Comparison of ENCODE assay signal across 11 cellular contexts in the genomic region with DNA sequence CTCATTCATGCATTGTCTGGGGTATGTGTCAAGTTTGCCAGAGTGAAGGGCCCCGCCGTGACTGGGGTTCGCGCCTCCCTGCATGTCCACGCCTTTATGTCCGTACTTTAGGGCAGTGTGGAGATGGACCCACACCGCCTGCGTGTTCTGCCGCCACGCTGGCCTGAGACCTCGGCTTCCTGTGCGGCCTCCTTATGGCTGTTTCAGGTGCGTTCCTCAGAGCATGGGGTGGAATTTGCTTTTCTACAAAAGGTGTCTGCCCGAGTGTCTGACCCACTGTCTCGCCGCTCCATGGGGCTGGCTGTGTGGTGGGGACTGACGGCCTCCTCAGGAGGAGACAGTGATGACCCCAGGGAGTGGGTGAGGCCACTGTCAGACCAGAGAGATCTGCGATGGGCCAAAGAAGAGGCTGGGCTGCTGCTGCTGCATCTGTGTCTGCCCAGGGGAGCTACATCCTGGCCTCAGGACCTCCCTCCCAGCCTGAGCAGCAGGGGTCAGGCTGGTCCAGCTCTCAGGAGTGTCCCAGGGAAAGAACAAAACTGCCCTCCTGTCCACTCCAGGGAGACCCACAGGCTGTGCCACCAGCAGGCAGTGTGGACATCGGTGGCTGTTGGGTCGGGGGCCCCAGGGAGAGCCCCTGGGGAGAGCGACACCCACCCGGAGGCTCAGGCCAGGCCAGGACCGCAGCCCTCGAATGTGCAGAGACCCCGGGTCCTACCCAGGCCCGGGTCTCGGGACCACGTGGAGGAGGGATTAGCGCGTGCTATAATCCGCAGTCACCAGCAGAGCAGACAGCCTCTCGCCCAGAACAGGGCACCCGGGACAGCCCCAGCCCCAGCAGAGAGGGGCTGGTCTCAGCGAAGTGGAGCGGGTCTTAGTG. TPM values are rescaled to one million over a fixed set of nuclear protein-coding genes. Genes with fewer than 3 reads are reported as not detected.
DNase-seq lines count a peak whose midpoint lies in the region; ATAC-seq and TF ChIP-seq lines count a peak whose summit lies in the region.
"Had no signal": no experiment of that assay in that cellular context is flagged by ENCODE, and none has a peak within 500 bp of the region (broad histone marks: within the 10 kb centered on the region; RNA-seq: fewer than 3 reads in every experiment).

No MANE protein-coding gene starts in this region.

- CTCF ChIA-PET in HCT116 (lab: Charles Lee), result no interaction called here

- H3K27ac ChIP-seq in HCT116 (ENCODE audit: low read depth, low read length) (peak overlapping the region; percentile 46; the same call in 1 of the 2 replicates), spleen (peak overlapping the region in 7 of 8 donors; percentile 64 to 95 (median 89))

- no peaks in the 10 kb centered on the region for H3K9me3 Mint-ChIP-seq in T-helper 2 cell treated with Interferon-gamma antibody and Interleukin-4, amounts not matched to agents 5 μg/mL and 100 μg/mL, for 36 hours

- no peaks in the 10 kb centered on the region for H3K27me3 Mint-ChIP-seq in T-helper 2 cell treated with Interferon-gamma antibody and Interleukin-4, amounts not matched to agents 5 μg/mL and 100 μg/mL, for 36 hours (ENCODE audit: low read depth)

- H3K36me3 ChIP-seq in HCT116 (ENCODE audit: control insufficient read depth in 1 of 2, insufficient read depth in 2 of 2, low read length in 2 of 2) (no peaks in the 10 kb centered on the region), spleen (no peaks in the 10 kb centered on the region)

- H2AFZ ChIP-seq in HCT116 (ENCODE audit: low read depth, low read length, poor library complexity, severe bottlenecking), result no peak overlapping the region

- peaks cover 24% of the 10 kb centered on the region for H3K4me1 Mint-ChIP-seq in T-helper 2 cell treated with Interferon-gamma antibody and Interleukin-4, amounts not matched to agents 5 μg/mL and 100 μg/mL, for 36 hours (ENCODE audit: low read depth)

- H3K36me3 Mint-ChIP-seq in T-helper 2 cell treated with Interferon-gamma antibody and Interleukin-4, amounts not matched to agents 5 μg/mL and 100 μg/mL, for 36 hours (ENCODE audit: low read depth), result no peaks in the 10 kb centered on the region

- H3K4me1 ChIP-seq in HCT116 (ENCODE audit: control insufficient read depth in 1 of 2, insufficient read depth in 2 of 2, low read length in 2 of 2) (peaks cover 14 to 38% of the 10 kb centered on the region in 2 experiments), spleen (peaks cover 18 to 63% (median 48%) of the 10 kb centered on the region in 6 donors)

- TF ChIP-seq CTCF in HCT116 (IDR thresholded peaks at IDR 0.05 in 2 of 3, conservative IDR thresholded peaks at IDR 0.05 in 1 of 3; ENCODE audit: borderline replicate concordance in 1 of 3, insufficient read depth in 1 of 3, low read depth in 2 of 3, low read length in 2 of 3), result no peak
- TF ChIP-seq CTCF in spleen (IDR thresholded peaks at IDR 0.05 in 8 of 11, conservative IDR thresholded peaks at IDR 0.05 in 3 of 11), result no peak

- POLR2A ChIA-PET in HCT116 (lab: Charles Lee), result no interaction called here

- DNase-seq in HCT116 (ENCODE audit: low read depth, low spot score) (no peak), left ventricle myocardium superior (peak; percentile 24), spleen (peak; percentile 81), LoVo (ENCODE audit: low spot score) (no peak)
- DNase-seq in T-helper 2 cell treated with Interferon-gamma antibody and Interleukin-4, amounts not matched to agents 5 μg/mL and 100 μg/mL, for 36 hours (ENCODE audit: low spot score), result no peak
- DNase-seq: cerebellar nuclear complex, NCI-H1694 treated with DMSO at 0.1 percent for 48 hours had no signal

- no peak for TF ChIP-seq RAD21 in HCT116 (IDR thresholded peaks at IDR 0.05; ENCODE audit: low read depth)

- peak overlapping the region; percentile 21; the same call in 1 of the 2 replicates for H3K9ac ChIP-seq in HCT116 (ENCODE audit: low read length)

- no peaks in the 10 kb centered on the region for H4K20me1 ChIP-seq in HCT116 (ENCODE audit: insufficient read depth)

- H3K4me3 ChIP-seq in HCT116 (replicated peaks in 1 of 2; ENCODE audit: low read depth in 1 of 2, low read length in 2 of 2) (no peak overlapping the region), spleen (peak overlapping the region in 1 of 8 donors; percentile 61)
- H3K4me3 ChIP-seq: lung, smooth muscle cell had no signal

- peak overlapping the region; percentile 98 for H3K27ac Mint-ChIP-seq in T-helper 2 cell treated with Interferon-gamma antibody and Interleukin-4, amounts not matched to agents 5 μg/mL and 100 μg/mL, for 36 hours

- H3K9me3 ChIP-seq in HCT116 (ENCODE audit: control insufficient read depth in 1 of 2, insufficient read depth in 1 of 2, low read depth in 1 of 2, low read length in 2 of 2), result no peaks in the 10 kb centered on the region
- no peaks in the 10 kb centered on the region for H3K9me3 ChIP-seq in spleen

- H3K9me2 ChIP-seq in HCT116 (ENCODE audit: insufficient read depth), result no peaks in the 10 kb centered on the region

- H3K27me3 ChIP-seq in HCT116 (ENCODE audit: insufficient read depth, low read length), result no peaks in the 10 kb centered on the region
- H3K27me3 ChIP-seq in spleen (replicated peaks in 1 of 7), result peaks cover 0 to 12% (median 0%) of the 10 kb centered on the region in 7 donors

- no peak for TF ChIP-seq POLR2A in HCT116 (IDR thresholded peaks at IDR 0.05; ENCODE audit: borderline replicate concordance, extremely low read depth, insufficient read depth, insufficient read length)
- TF ChIP-seq POLR2A in spleen (IDR thresholded peaks at IDR 0.05), result no peak

- ATAC-seq in HCT116, result no peak
- ATAC-seq in left ventricle myocardium superior, result no peak
- ATAC-seq in HG03565 (IDR thresholded peaks at IDR 0.05; ENCODE audit: unreplicated experiment), result no peak
- no peak for ATAC-seq in GM18519 (IDR thresholded peaks at IDR 0.05; ENCODE audit: low FRiP score, unreplicated experiment)

- RAD21 ChIA-PET in HCT116 (lab: Charles Lee; ENCODE audit: low non-redundant PET in 1 of 2, low total read pairs in 2 of 2, uncharacterized antibody in 2 of 2, unreplicated experiment in 2 of 2), result no interaction called here

- intact Hi-C loops in HCT116 (cut with micrococcal nuclease), result loop anchor here (5.0 to 10.0 kb wide), 2 partner anchors 90 to 373 kb away; a partner anchor contains a TSS
- intact Hi-C loops in left ventricle myocardium superior (cut with micrococcal nuclease), result loop anchor here (10.0 kb wide), 1 partner anchor 273 kb away; no protein-coding TSS in a partner anchor
- intact Hi-C loops in spleen (cut with DNase I; ENCODE audit: low total_unique reads), result no loop called here

- peak overlapping the region; percentile 55 for H3K4me2 ChIP-seq in HCT116 (ENCODE audit: low read length)
- H3K4me2 ChIP-seq: smooth muscle cell had no signal

- no TSS peak for BruUV-seq in HCT116 (replicated peaks; lab: Mats Ljungman, UMichigan)

- no peaks in the 10 kb centered on the region for H3K79me2 ChIP-seq in HCT116 (ENCODE audit: insufficient read depth, low read length)

- H3K4me3 Mint-ChIP-seq in T-helper 2 cell treated with Interferon-gamma antibody and Interleukin-4, amounts not matched to agents 5 μg/mL and 100 μg/mL, for 36 hours, result peak overlapping the region; percentile 83

- 83 to 91% (median 86%) methylated on average over 22 to 35 of the region's 35 CpGs for WGBS in spleen, 5 donors

TF ChIP-seq in HCT116, 20 proteins besides CTCF, POLR2A, EP300 and RAD21 (continues in another document):
- TF ChIP-seq CBX3 (IDR thresholded peaks at IDR 0.05; ENCODE audit: low read depth), result no peak
- no peak for TF ChIP-seq EZH2 (IDR thresholded peaks at IDR 0.05)
- TF ChIP-seq ELF1 (IDR thresholded peaks at IDR 0.05; ENCODE audit: borderline replicate concordance, low read depth), result no peak
- TF ChIP-seq TCF7L2 (IDR thresholded peaks at IDR 0.05; ENCODE audit: borderline replicate concordance, extremely low read depth, insufficient read depth, insufficient read length), result no peak
- TF ChIP-seq POLR2AphosphoS5 (IDR thresholded peaks at IDR 0.05; ENCODE audit: low read depth, low read length), result no peak
- no peak for TF ChIP-seq ZNF274 (IDR thresholded peaks at IDR 0.05; ENCODE audit: low read depth, low read length)
- no peak for TF ChIP-seq CEBPB (IDR thresholded peaks at IDR 0.05; ENCODE audit: low read depth)
- TF ChIP-seq ZFX (IDR thresholded peaks at IDR 0.05), result no peak
- no peak for TF ChIP-seq FOSL1 (IDR thresholded peaks at IDR 0.05; ENCODE audit: low read depth)
- no peak for TF ChIP-seq EGR1 (IDR thresholded peaks at IDR 0.05; ENCODE audit: low read depth)
- TF ChIP-seq, protein P1, sequence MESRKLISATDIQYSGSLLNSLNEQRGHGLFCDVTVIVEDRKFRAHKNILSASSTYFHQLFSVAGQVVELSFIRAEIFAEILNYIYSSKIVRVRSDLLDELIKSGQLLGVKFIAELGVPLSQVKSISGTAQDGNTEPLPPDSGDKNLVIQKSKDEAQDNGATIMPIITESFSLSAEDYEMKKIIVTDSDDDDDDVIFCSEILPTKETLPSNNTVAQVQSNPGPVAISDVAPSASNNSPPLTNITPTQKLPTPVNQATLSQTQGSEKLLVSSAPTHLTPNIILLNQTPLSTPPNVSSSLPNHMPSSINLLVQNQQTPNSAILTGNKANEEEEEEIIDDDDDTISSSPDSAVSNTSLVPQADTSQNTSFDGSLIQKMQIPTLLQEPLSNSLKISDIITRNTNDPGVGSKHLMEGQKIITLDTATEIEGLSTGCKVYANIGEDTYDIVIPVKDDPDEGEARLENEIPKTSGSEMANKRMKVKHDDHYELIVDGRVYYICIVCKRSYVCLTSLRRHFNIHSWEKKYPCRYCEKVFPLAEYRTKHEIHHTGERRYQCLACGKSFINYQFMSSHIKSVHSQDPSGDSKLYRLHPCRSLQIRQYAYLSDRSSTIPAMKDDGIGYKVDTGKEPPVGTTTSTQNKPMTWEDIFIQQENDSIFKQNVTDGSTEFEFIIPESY (IDR thresholded peaks at IDR 0.05; ENCODE audit: extremely low read depth, insufficient replicate concordance, low read length), result no peak
- TF ChIP-seq YY1 (IDR thresholded peaks at IDR 0.05; ENCODE audit: extremely low read depth, insufficient replicate concordance, low read depth, low read length), result no peak

RNA-seq across cellular contexts. Expression of a gene that starts 9.8 kb away (rescaled TPM):
- 50.2 TPM for total RNA-seq in HCT116 (2021; ENCODE audit: unreplicated experiment)
- polyA plus RNA-seq in HCT116 (2012), result 23.8 and 27.8 TPM in 2 replicates
- total RNA-seq in left ventricle myocardium superior, result 7.6 TPM
- 10 to 100 TPM; 21.6 to 52.8 (median 35.0) TPM for total RNA-seq in spleen
- polyA plus RNA-seq in spleen, result 10 to 100 TPM in 2 of 3 donors, 1 to 10 TPM in 1; 7.5 to 17.6 (median 13.3) TPM

Comparison
In these comparisons a context has a peak if more than half of its experiments do, and no peak if none do; other contexts are left out.
1. DNase-seq: peak in left ventricle myocardium superior (single experiment) and spleen (single experiment); none in HCT116 (single experiment), T-helper 2 cell treated with Interferon-gamma antibody and Interleukin-4, amounts not matched to agents 5 μg/mL and 100 μg/mL, for 36 hours (single experiment) and LoVo (single experiment).